8 cellular contexts compared by ENCODE assay signal in the genomic region with DNA sequence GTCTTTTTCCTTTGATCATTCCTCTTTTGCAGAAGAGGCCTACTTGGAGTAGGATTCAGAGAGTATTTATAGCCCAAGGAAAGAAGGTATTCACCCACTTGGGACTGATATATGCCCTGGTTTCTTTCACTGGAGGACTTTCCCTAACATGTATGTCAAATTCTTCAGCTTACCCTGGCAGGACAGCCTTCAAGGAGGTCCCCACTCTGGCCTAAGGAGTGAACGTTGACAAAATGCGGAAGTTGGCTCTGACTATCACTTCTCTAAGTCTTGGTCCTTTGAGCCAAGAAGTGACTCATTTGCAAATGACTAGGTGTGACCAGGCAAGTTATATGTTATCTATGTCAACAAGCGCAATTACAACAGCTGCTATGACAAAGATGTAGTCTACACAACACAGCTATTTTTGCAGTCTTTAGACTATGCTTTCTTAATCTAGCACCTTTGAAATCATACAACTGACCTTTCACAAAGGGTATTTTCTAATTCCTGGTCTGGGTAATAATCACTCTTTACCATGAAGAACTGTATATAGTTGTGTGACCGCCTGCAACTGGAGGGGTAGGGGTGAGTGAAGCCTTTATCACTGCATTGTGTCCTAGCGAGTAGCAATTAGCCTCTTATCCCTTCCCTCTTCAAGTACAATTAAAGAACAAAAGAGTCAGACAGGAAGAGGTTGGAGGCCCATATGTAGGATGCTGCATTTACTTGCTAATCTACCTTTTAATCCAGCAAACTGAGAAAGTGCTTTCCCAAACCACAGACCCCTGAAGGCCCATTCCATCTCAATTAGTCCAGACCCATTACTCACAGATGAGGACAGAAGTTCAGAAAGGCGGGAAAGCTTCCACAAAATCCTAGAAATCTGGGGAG. TPM values are rescaled to one million over a fixed set of nuclear protein-coding genes. Genes with fewer than 3 reads are reported as not detected.
DNase-seq lines count a peak whose midpoint lies in the region; ATAC-seq and TF ChIP-seq lines count a peak whose summit lies in the region.

No MANE protein-coding gene starts in this region.

- no peaks in the 10 kb centered on the region for H3K27me3 ChIP-seq in testis

- TF ChIP-seq CTCF in testis (IDR thresholded peaks at IDR 0.05) = no peak

- H3K27ac ChIP-seq in testis = no peak overlapping the region

- no peak for TF ChIP-seq POLR2A in testis (IDR thresholded peaks at IDR 0.05)

- no peaks in the 10 kb centered on the region for H3K4me1 ChIP-seq in testis

- ATAC-seq in GM18519 (IDR thresholded peaks at IDR 0.05; ENCODE audit: low FRiP score, unreplicated experiment) = peak; percentile 99

- H3K36me3 ChIP-seq in testis (ENCODE audit: low read depth, missing control alignments) = no peaks in the 10 kb centered on the region

- 85 to 87% methylated on average over 6 of the region's 6 CpGs for WGBS in testis, 2 donors

- intact Hi-C loops in testis (cut with DNase I; ENCODE audit: low total_unique reads) = no loop called here

- no peak overlapping the region for H3K4me3 ChIP-seq in testis

- DNase-seq in H4 (ENCODE audit: low spot score) (peak; percentile 61), LoVo (ENCODE audit: low spot score) (peak; percentile 79), astrocyte of the hippocampus (ENCODE audit: low read depth, low spot score) (peak; percentile 54), myocyte (ENCODE audit: low read depth) (peak; percentile 4), testis (no peak), NCI-H226 (no peak), cortex of kidney (lab: John Stamatoyannopoulos, UW) (no peak)

- H3K9me3 ChIP-seq in testis = no peaks in the 10 kb centered on the region

RNA-seq across cellular contexts. Expression of a gene that starts 50.1 kb away (rescaled TPM):
- total RNA-seq in H4 (2014; rRNA removed; shearing (Covaris generic)) = 0.25 and 1.1 TPM in 2 replicates
- 0.21 TPM in 1 of 2 replicates, not detected in the other for total RNA-seq in myocyte
- 0.04 TPM for polyA plus RNA-seq in myocyte (2012)
- total RNA-seq in testis = 10 to 100 TPM in 1 of 2 donors, 1 to 10 TPM in 1; 5.5 to 13.0 TPM
- 5.3 TPM for polyA plus RNA-seq in testis (ENCODE audit: insufficient read depth, low read depth, low replicate concordance)

Comparison
In these comparisons a context has a peak if more than half of its experiments do, and no peak if none do; other contexts are left out.
1. DNase-seq: peak in H4 (single experiment), LoVo (single experiment), astrocyte of the hippocampus (single experiment) and myocyte (single experiment); none in testis (single experiment), NCI-H226 (single experiment) and cortex of kidney (single experiment).